Comparison of ENCODE assay signal across 8 cellular contexts in the genomic region with DNA sequence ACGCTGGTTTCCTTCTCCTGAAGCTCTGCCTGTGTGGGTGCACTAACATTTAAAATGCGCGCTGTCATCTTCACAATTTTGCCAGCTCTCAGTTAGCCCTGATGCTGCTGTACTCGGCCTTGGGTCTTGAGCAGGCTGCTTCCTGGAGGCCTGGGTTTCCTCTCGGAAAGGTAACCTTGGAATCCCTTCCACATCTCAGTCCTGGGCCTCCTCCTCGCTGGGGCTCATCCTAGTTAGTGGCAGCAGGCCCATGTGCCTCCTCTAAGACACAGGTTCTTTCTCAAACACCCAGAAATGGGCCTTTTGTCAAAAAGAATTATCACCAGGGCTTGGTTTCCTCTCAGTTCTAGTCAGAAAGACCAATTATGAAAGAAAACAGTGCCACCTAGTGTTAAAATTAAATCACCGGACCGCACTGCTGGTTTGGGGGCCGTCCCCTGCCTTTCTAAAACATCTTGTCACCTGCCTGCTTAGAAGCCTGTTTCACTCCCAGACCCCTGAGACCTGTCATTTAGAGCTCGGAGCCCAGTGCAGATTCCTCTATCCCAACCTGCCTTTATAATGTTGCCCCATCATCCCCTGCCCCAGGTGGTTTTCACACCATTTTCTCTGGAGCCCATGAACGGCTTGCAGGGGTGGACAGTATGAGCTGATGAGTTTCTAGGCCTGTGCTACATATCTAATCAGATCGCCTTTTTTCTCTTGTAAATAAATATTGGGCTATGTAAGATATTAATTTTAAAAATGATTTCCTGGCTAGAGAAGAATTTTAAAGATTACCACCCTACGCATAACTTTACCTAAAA. TPM values are rescaled to one million over a fixed set of nuclear protein-coding genes. Genes with fewer than 3 reads are reported as not detected.
DNase-seq lines count a peak whose midpoint lies in the region; ATAC-seq, FAIRE-seq and TF ChIP-seq lines count a peak whose summit lies in the region.

No MANE protein-coding gene starts in this region.

- intact Hi-C loops in ovary (cut with DNase I), result loop anchor here in 3 of 4 donors (5.0 kb wide), 2 partner anchors 159 to 184 kb away; no protein-coding TSS in a partner anchor

- no peaks in the 10 kb centered on the region for H3K27me3 ChIP-seq in BJ (ENCODE audit: control insufficient read depth, insufficient read depth, low read length)
- no peaks in the 10 kb centered on the region for H3K27me3 ChIP-seq in ovary

- CTCF ChIA-PET in BJ (lab: Yijun Ruan, JAX), result interaction anchor here (0.6 to 4.1 kb wide), 34 partner anchors 10 to 415 kb away, joined by 3 to 75 read pairs (median 4); no protein-coding TSS in a partner anchor

- DNase-seq in BJ (ENCODE audit: low read depth), result no peak
- DNase-seq in HTR-8/SVneo (ENCODE audit: insufficient read length, low spot score), result peak; percentile 77
- DNase-seq in RCC 7860 (ENCODE audit: low spot score), result peak; percentile 17
- DNase-seq in activated gamma-delta T cell treated with anti-CD3 and anti-CD28 coated beads, Interleukin-2, amount 50 U/mL, for 16 hours (ENCODE audit: low read depth), result peak; percentile 18
- DNase-seq in germinal center (ENCODE audit: low spot score), result peak; percentile 62
- DNase-seq in ovary, result peak; percentile 49 to 59 (median 54)

- POLR2A ChIA-PET in BJ (lab: Charles Lee), result no interaction called here

- peaks cover 34% of the 10 kb centered on the region for H3K4me1 ChIP-seq in ovary (ENCODE audit: insufficient read depth)

- H3K9me3 ChIP-seq in ovary, result no peaks in the 10 kb centered on the region

- TF ChIP-seq CTCF in BJ (IDR thresholded peaks at IDR 0.05; ENCODE audit: insufficient read depth, low read depth, low read length) (peak; percentile 58), ovary (IDR thresholded peaks at IDR 0.05) (peak; percentile 62 to 77 (median 73))

- H3K27ac ChIP-seq in ovary, result peak overlapping the region; percentile 61 to 73

- no peak for TF ChIP-seq POLR2A in ovary (IDR thresholded peaks at IDR 0.05)

- WGBS in ovary, 3 donors, result 26 to 36% (median 31%) methylated on average over 13 of the region's 13 CpGs

- FAIRE-seq in HTR-8/SVneo (lab: Jason Lieb, UNC), result no peak
- FAIRE-seq in RCC 7860 (lab: Jason Lieb, UNC), result peak; percentile 5

- H3K36me3 ChIP-seq in BJ (ENCODE audit: control insufficient read depth, insufficient read depth, low read length) (peaks cover 28% of the 10 kb centered on the region), ovary (no peaks in the 10 kb centered on the region)

- H3K4me3 ChIP-seq in BJ (ENCODE audit: low read depth, low read length), result no peak overlapping the region
- H3K4me3 ChIP-seq in ovary, result no peak overlapping the region

- ATAC-seq in GM18861 (IDR thresholded peaks at IDR 0.05; ENCODE audit: unreplicated experiment) (peak; percentile 57), GM19467 (IDR thresholded peaks at IDR 0.05; ENCODE audit: unreplicated experiment) (no peak)

- TF ChIP-seq EP300 in ovary (IDR thresholded peaks at IDR 0.05), result no peak

RNA-seq across cellular contexts. Expression of gene HK2, which starts 42.4 kb away (rescaled TPM):
- polyA plus RNA-seq in BJ (2011; rRNA removed) (21.8 and 23.8 TPM in 2 replicates), ovary (10 to 100 TPM; 19.0 to 46.7 TPM)
- polyA minus RNA-seq in BJ (2011; rRNA and poly(A)+ RNA removed), result 37.7 and 49.1 TPM in 2 replicates
- 10 to 100 TPM; 11.8 to 39.4 (median 28.9) TPM for total RNA-seq in ovary
